1 cellular context compared by ENCODE assay signal in genomic region chr12:31508436-31509150, GRCh38.
TF ChIP-seq lines count a peak whose summit lies in the region.

No MANE protein-coding gene starts in this region.

TF ChIP-seq in WTC11, 78 proteins besides CTCF, POLR2A, EP300 and RAD21 (continued from another document):
- no peak for TF ChIP-seq CDX4 (CRISPR knock-in tag; IDR thresholded peaks at IDR 0.05; ENCODE audit: borderline replicate concordance)
- no peak for TF ChIP-seq FOXP1 (CRISPR knock-in tag; IDR thresholded peaks at IDR 0.05; ENCODE audit: borderline replicate concordance)
- no peak for TF ChIP-seq E2F5 (CRISPR knock-in tag; IDR thresholded peaks at IDR 0.05)
